28 cellular contexts compared by ENCODE assay signal in the genomic region with DNA sequence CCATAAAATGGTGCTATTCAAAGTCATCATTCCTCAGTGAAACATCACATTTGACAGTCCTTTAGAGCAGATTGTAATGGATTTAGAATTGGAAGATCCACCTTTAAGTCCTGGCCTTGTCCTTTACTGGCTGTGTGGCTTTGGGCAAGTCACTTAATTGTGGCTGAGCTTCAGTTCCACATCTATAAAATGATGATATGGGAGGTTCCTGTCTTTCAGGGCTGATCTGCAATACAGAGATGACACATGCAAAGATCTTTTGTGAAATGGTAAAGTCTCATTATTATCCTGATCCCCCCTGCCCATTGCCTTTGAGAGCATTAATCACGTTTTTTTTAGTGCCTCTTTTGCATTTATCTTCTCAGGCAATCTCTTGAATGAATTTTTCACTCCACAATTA. TPM values are rescaled to one million over a fixed set of nuclear protein-coding genes. Genes with fewer than 3 reads are reported as not detected.
A peak's percentile ranks its signal among the peaks of the same experiment; 100 is the strongest.
DNase-seq lines count a peak whose midpoint lies in the region; ATAC-seq and TF ChIP-seq lines count a peak whose summit lies in the region.
"Had no signal": no experiment of that assay in that cellular context is flagged by ENCODE, and none has a peak within 500 bp of the region (broad histone marks: within the 10 kb centered on the region; RNA-seq: fewer than 3 reads in every experiment).

No MANE protein-coding gene starts in this region.

- peak; percentile 68 for DNase-seq in CD1c-positive myeloid dendritic cell (ENCODE audit: extremely low spot score)
- peak; percentile 59 for DNase-seq in MV-4-11 (lab: John Stamatoyannopoulos, UW)
- DNase-seq in psoas muscle = no peak
- DNase-seq in activated effector memory CD4-positive, alpha-beta T cell treated with Interleukin-2 at 50 U/mL for 16 hours = no peak
- DNase-seq in NK-92 treated with Interleukin-12 subunit alpha and Interleukin-12 subunit beta, amount 100 ng/mL, for 24 hours (lab: John Stamatoyannopoulos, UW) = no peak
- no peak for DNase-seq in SJCRH30
- DNase-seq: ACHN; activated CD4-positive, alpha-beta T cell treated with anti-CD3 and anti-CD28 coated beads for 48 hours; activated gamma-delta T cell; activated T-cell treated with anti-CD3 and anti-CD28 coated beads, Interleukin-2, amount 50 U/mL, for 1 hour; Caco-2; caudate nucleus; gastrocnemius medialis; hippocampal formation; left lung; NCI-H1436; NCI-H446; NCI-H774; ovary; PC-3; retina; tibial artery had no signal

- H3K36me3 Mint-ChIP-seq in dendritic cell treated with granulocyte-macrophage colony-stimulating factor and Interleukin-4, amounts not matched to agents 40 ng/mL and 50 ng/mL, for 4 days (ENCODE audit: low read depth) = peaks cover 33% of the 10 kb centered on the region
- H3K36me3 Mint-ChIP-seq: mesothelial cell of epicardium had no signal

- H3K4me3 ChIP-seq in psoas muscle (peak overlapping the region; percentile 61), SJCRH30 (no peak overlapping the region)
- H3K4me3 ChIP-seq: BLaER1, ovary, tibial artery had no signal

- 68 to 72% (median 72%) methylated on average over 1 of the region's 1 CpG for WGBS in psoas muscle, 3 donors

- no peak for TF ChIP-seq CTCF in psoas muscle (IDR thresholded peaks at IDR 0.05)

- no peaks in the 10 kb centered on the region for H3K27me3 ChIP-seq in psoas muscle (ENCODE audit: insufficient read depth in 3 of 3, low read length in 2 of 3)
- no peaks in the 10 kb centered on the region for H3K27me3 ChIP-seq in SJCRH30
- H3K27me3 ChIP-seq: BLaER1, gastrocnemius medialis, left lung, ovary, tibial artery had no signal

- peak overlapping the region; percentile 75 for H3K4me3 Mint-ChIP-seq in dendritic cell treated with granulocyte-macrophage colony-stimulating factor and Interleukin-4, amounts not matched to agents 40 ng/mL and 50 ng/mL, for 4 days
- H3K4me3 Mint-ChIP-seq: mesothelial cell of epicardium; nephron; T-helper 2 cell treated with Interferon-gamma antibody and Interleukin-4, amounts not matched to agents 5 μg/mL and 100 μg/mL, for 36 hours had no signal

- no peaks in the 10 kb centered on the region for H3K9me3 Mint-ChIP-seq in dendritic cell treated with granulocyte-macrophage colony-stimulating factor and Interleukin-4, amounts not matched to agents 40 ng/mL and 50 ng/mL, for 4 days
- H3K9me3 Mint-ChIP-seq: mesothelial cell of epicardium; nephron; T-helper 2 cell treated with Interferon-gamma antibody and Interleukin-4, amounts not matched to agents 5 μg/mL and 100 μg/mL, for 36 hours had no signal

- no peak overlapping the region for H3K27ac ChIP-seq in psoas muscle
- H3K27ac ChIP-seq in SJCRH30 = no peak overlapping the region
- H3K27ac ChIP-seq: BLaER1, ovary, tibial artery had no signal

- no peaks in the 10 kb centered on the region for H3K27me3 Mint-ChIP-seq in dendritic cell treated with granulocyte-macrophage colony-stimulating factor and Interleukin-4, amounts not matched to agents 40 ng/mL and 50 ng/mL, for 4 days

- H3K4me1 Mint-ChIP-seq in dendritic cell treated with granulocyte-macrophage colony-stimulating factor and Interleukin-4, amounts not matched to agents 40 ng/mL and 50 ng/mL, for 4 days (ENCODE audit: low read depth) = peaks cover 51% of the 10 kb centered on the region

- ATAC-seq in psoas muscle = no peak
- ATAC-seq in GM18907 (IDR thresholded peaks at IDR 0.05; ENCODE audit: unreplicated experiment) = no peak
- ATAC-seq: gastrocnemius medialis, left lung, PC-3 had no signal

- no peaks in the 10 kb centered on the region for H3K36me3 ChIP-seq in psoas muscle (ENCODE audit: insufficient read depth in 1 of 2, low read depth in 1 of 2)
- no peaks in the 10 kb centered on the region for H3K36me3 ChIP-seq in SJCRH30
- H3K36me3 ChIP-seq: BLaER1, gastrocnemius medialis, left lung, ovary, tibial artery had no signal

- H3K27ac Mint-ChIP-seq in dendritic cell treated with granulocyte-macrophage colony-stimulating factor and Interleukin-4, amounts not matched to agents 40 ng/mL and 50 ng/mL, for 4 days = peak overlapping the region; percentile 96
- H3K27ac Mint-ChIP-seq: mesothelial cell of epicardium; nephron; T-helper 2 cell treated with Interferon-gamma antibody and Interleukin-4, amounts not matched to agents 5 μg/mL and 100 μg/mL, for 36 hours had no signal

- H3K9me3 ChIP-seq in psoas muscle (no peaks in the 10 kb centered on the region), SJCRH30 (replicated peaks) (no peaks in the 10 kb centered on the region)
- H3K9me3 ChIP-seq: BLaER1, Caco-2, gastrocnemius medialis, left lung, ovary, tibial artery had no signal

- intact Hi-C loops in dendritic cell treated with granulocyte-macrophage colony-stimulating factor and Interleukin-4, amounts not matched to agents 40 ng/mL and 50 ng/mL, for 4 days (cut with micrococcal nuclease) = loop anchor here (10.0 kb wide), 3 partner anchors 402 to 848 kb away; a partner anchor contains a TSS
- intact Hi-C loops in psoas muscle (cut with DNase I) = loop anchor here in 1 of 2 donors (5.0 kb wide), 1 partner anchor 171 kb away; no protein-coding TSS in a partner anchor

- H3K4me1 ChIP-seq in psoas muscle (peaks cover 24% of the 10 kb centered on the region), SJCRH30 (no peaks in the 10 kb centered on the region)
- H3K4me1 ChIP-seq: Caco-2 had no signal

RNA-seq across cellular contexts. Expression of a gene that starts 58.2 kb away (rescaled TPM):
- total RNA-seq in psoas muscle = 100 to 1,000 TPM; 466 to 795 (median 548) TPM
- 100 to 1,000 TPM in 2 of 3 donors, 10 to 100 TPM in 1; 77.7 to 951 (median 718) TPM for polyA plus RNA-seq in psoas muscle
- total RNA-seq in SJCRH30 (2014; rRNA removed; shearing (Covaris generic)) = 149 and 151 TPM in 2 replicates

Comparison
In these comparisons a context has a peak if more than half of its experiments do, and no peak if none do; other contexts are left out.
1. DNase-seq: peak in CD1c-positive myeloid dendritic cell (single experiment) and MV-4-11 (single experiment); none in psoas muscle (0 of 2), activated effector memory CD4-positive, alpha-beta T cell treated with Interleukin-2 at 50 U/mL for 16 hours (single experiment), NK-92 treated with Interleukin-12 subunit alpha and Interleukin-12 subunit beta, amount 100 ng/mL, for 24 hours (single experiment) and SJCRH30 (0 of 2).